Comparison of ENCODE assay signal across 1 cellular context in genomic region chr3:190517696-190518095, GRCh38.
TF ChIP-seq lines count a peak whose summit lies in the region.

No MANE protein-coding gene starts in this region.

TF ChIP-seq in IMR-90, 13 proteins besides CTCF, POLR2A, EP300 and RAD21 (continued from another document):
- TF ChIP-seq USF2 (IDR thresholded peaks at IDR 0.05; ENCODE audit: low read depth, low read length): no peak
